ENCODE assay signal across 1 cellular context in genomic region chr2:47645246-47645645, GRCh38.
TF ChIP-seq lines count a peak whose summit lies in the region.

No MANE protein-coding gene starts in this region.

TF ChIP-seq in H1, 55 proteins besides CTCF, POLR2A, EP300 and RAD21 (continued from another document):
- TF ChIP-seq CHD7 (IDR thresholded peaks at IDR 0.05; ENCODE audit: insufficient replicate concordance, low read length): no peak
- no peak for TF ChIP-seq SP1 (IDR thresholded peaks at IDR 0.05; ENCODE audit: low read depth, low read length)
- TF ChIP-seq ASH2L (IDR thresholded peaks at IDR 0.05; ENCODE audit: low read length): no peak
- no peak for TF ChIP-seq EGR1 (IDR thresholded peaks at IDR 0.05; ENCODE audit: borderline replicate concordance, low read depth, low read length)
- no peak for TF ChIP-seq BCL11A (IDR thresholded peaks at IDR 0.05; ENCODE audit: low read depth in 2 of 2, low read length in 2 of 2)
- TF ChIP-seq USF2 (IDR thresholded peaks at IDR 0.05; ENCODE audit: low read length): no peak
- no peak for TF ChIP-seq CEBPB (IDR thresholded peaks at IDR 0.05; ENCODE audit: low read depth, low read length)
- no peak for TF ChIP-seq ATF3 (IDR thresholded peaks at IDR 0.05; ENCODE audit: insufficient read depth, low read depth, low read length)
- no peak for TF ChIP-seq MAFK (IDR thresholded peaks at IDR 0.05; ENCODE audit: low read depth, low read length)
